In genomic region chr6:24719125-24719931, GRCh38 we compare ENCODE assay signal across 8 cellular contexts. TPM values are rescaled to one million over a fixed set of nuclear protein-coding genes. Genes with fewer than 3 reads are reported as not detected.
DNase-seq lines count a peak whose midpoint lies in the region; ATAC-seq, FAIRE-seq and TF ChIP-seq lines count a peak whose summit lies in the region.

TSS of gene C6orf62 (minus strand) at chr6:24719154. CDS start at chr6:24718668, 486 bp downstream.

- no peak for TF ChIP-seq CTCF in CD8-positive, alpha-beta T cell (IDR thresholded peaks at IDR 0.05)
- no peak for TF ChIP-seq CTCF in RWPE1 (conservative IDR thresholded peaks at IDR 0.05; ENCODE audit: low read depth)
- TF ChIP-seq CTCF in pancreas (IDR thresholded peaks at IDR 0.05): no peak

- DNase-seq in CD8-positive, alpha-beta T cell: peak; percentile 12 to 60 (median 46)
- peak; percentile 8 for DNase-seq in HEK293T (ENCODE audit: extremely low spot score)
- DNase-seq in RWPE1 (ENCODE audit: low spot score): peak; percentile 34
- DNase-seq in activated naive CD4-positive, alpha-beta T cell (lab: John Stamatoyannopoulos, UW): peak in 3 of 4 experiments; percentile 8 to 11 (median 8)
- DNase-seq in glomerular visceral epithelial cell (ENCODE audit: extremely low spot score): peak; percentile 35
- DNase-seq in pancreas: peak in 3 of 6 donors; percentile 14 to 44 (median 32)
- no peak for DNase-seq in ureter (ENCODE audit: low spot score)
- DNase-seq in SHP77 (lab: John Stamatoyannopoulos, UW): no peak

- no peak for ATAC-seq in CD8-positive, alpha-beta T cell
- peak in 1 of 4 donors; percentile 3 for ATAC-seq in pancreas

- peak within 1 kb of the TSS; percentile 99 for H3K4me3 ChIP-seq in CD8-positive, alpha-beta T cell (ENCODE audit: low read depth, low read length)
- peak within 1 kb of the TSS; percentile 80 to 87 (median 84) for H3K4me3 ChIP-seq in pancreas

- no peak for FAIRE-seq in pancreas (lab: Jason Lieb, UNC)

- H3K36me3 Mint-ChIP-seq in CD8-positive, alpha-beta T cell: peaks cover 57% of the 10 kb centered on the region

- H3K36me3 ChIP-seq in CD8-positive, alpha-beta T cell (ENCODE audit: insufficient read depth, low read length): peaks cover 19% of the 10 kb centered on the region
- H3K36me3 ChIP-seq in pancreas: peaks cover 0 to 14% (median 9%) of the 10 kb centered on the region in 3 donors

- no peaks in the 10 kb centered on the region for H3K9me3 Mint-ChIP-seq in CD8-positive, alpha-beta T cell

- H3K27me3 ChIP-seq in CD8-positive, alpha-beta T cell (ENCODE audit: insufficient read depth, low read length): no peaks in the 10 kb centered on the region
- H3K27me3 ChIP-seq in pancreas: no peaks in the 10 kb centered on the region

- H3K9me3 ChIP-seq in CD8-positive, alpha-beta T cell (ENCODE audit: low read length): no peaks in the 10 kb centered on the region
- H3K9me3 ChIP-seq in pancreas: no peaks in the 10 kb centered on the region

- POLR2A ChIA-PET in CD8-positive, alpha-beta T cell (lab: Charles Lee): interaction anchor here (1.0 to 4.4 kb wide), 7 partner anchors 11 to 1301 kb away, joined by 3 to 28 read pairs (median 4); partner anchors contain the start of genes ACOT13 and TDP2
- POLR2A ChIA-PET in HEK293T (lab: Yijun Ruan, JAX): interaction anchor here (2.3 kb wide), 1 partner anchor 56 kb away, joined by 12 read pairs; the partner anchor contains the start of gene GMNN
- POLR2A ChIA-PET in RWPE1 (lab: Yijun Ruan, JAX; ENCODE audit: low non-redundant PET): interaction anchor here (0.7 to 0.9 kb wide), 2 partner anchors 9 to 1274 kb away, joined by 3 to 11 read pairs; no protein-coding TSS in a partner anchor

- WGBS in pancreas, 2 donors: 0% methylated on average over 24 of the region's 24 CpGs

- peak within 1 kb of the TSS; percentile 98 for H3K27ac Mint-ChIP-seq in CD8-positive, alpha-beta T cell

- H3K4me3 Mint-ChIP-seq in CD8-positive, alpha-beta T cell: peak within 1 kb of the TSS; percentile 92

- CTCF ChIA-PET in CD8-positive, alpha-beta T cell (lab: Charles Lee): interaction anchor here (1.4 to 1.6 kb wide), 2 partner anchors 135 to 215 kb away, joined by 4 read pairs; no protein-coding TSS in a partner anchor
- CTCF ChIA-PET in HEK293T (lab: Yijun Ruan, JAX): no interaction called here
- CTCF ChIA-PET in RWPE1 (lab: Yijun Ruan, JAX): interaction anchor here (0.6 kb wide), 1 partner anchor 124 kb away, joined by 3 read pairs; no protein-coding TSS in a partner anchor

- H3K27me3 Mint-ChIP-seq in CD8-positive, alpha-beta T cell (ENCODE audit: low read depth): no peaks in the 10 kb centered on the region

- intact Hi-C loops in CD8-positive, alpha-beta T cell (cut with DNase I, micrococcal nuclease): loop anchor here (2.0 to 5.0 kb wide), 2 partner anchors 298 to 299 kb away; no protein-coding TSS in a partner anchor
- intact Hi-C loops in pancreas (cut with DNase I): loop anchor here in 1 of 3 donors (10.0 kb wide), 1 partner anchor 55 kb away; the partner anchor contains the start of gene GMNN

- peak within 1 kb of the TSS; percentile 100 for H3K27ac ChIP-seq in CD8-positive, alpha-beta T cell (ENCODE audit: low read depth, low read length)
- H3K27ac ChIP-seq in RWPE1 (peak within 1 kb of the TSS; percentile 95), pancreas (peak within 1 kb of the TSS; percentile 98 to 100 (median 100))

- peaks cover 52% of the 10 kb centered on the region for H3K4me1 ChIP-seq in CD8-positive, alpha-beta T cell (ENCODE audit: insufficient read depth, low read length)
- peaks cover 4 to 30% (median 18%) of the 10 kb centered on the region in 3 donors for H3K4me1 ChIP-seq in pancreas

- H3K4me1 Mint-ChIP-seq in CD8-positive, alpha-beta T cell (ENCODE audit: low read depth): peaks cover 53% of the 10 kb centered on the region

TF ChIP-seq in HEK293T, 16 proteins besides CTCF, POLR2A, EP300 and RAD21:
- TF ChIP-seq NFRKB (IDR thresholded peaks at IDR 0.05) (no peak), ZNF384 (IDR thresholded peaks at IDR 0.05) (peak; percentile 45; the same call in 1 of the 2 replicates)

RNA-seq across cellular contexts. Expression of gene C6orf62, which starts in this region (rescaled TPM):
- total RNA-seq in CD8-positive, alpha-beta T cell: 100 to 1,000 TPM; 116 TPM
- 10 to 100 TPM; 33.7 to 85.6 (median 53.2) TPM for total RNA-seq in pancreas
- polyA plus RNA-seq in pancreas: 10 to 100 TPM; 45.7 to 52.4 TPM
- total RNA-seq in ureter: 111 TPM

Comparison
In these comparisons a context has a peak if more than half of its experiments do, and no peak if none do; other contexts are left out.
1. DNase-seq: peak in CD8-positive, alpha-beta T cell (7 of 7), HEK293T (single experiment), RWPE1 (single experiment), activated naive CD4-positive, alpha-beta T cell (3 of 4) and glomerular visceral epithelial cell (single experiment); none in ureter (single experiment) and SHP77 (0 of 2).
2. Peak in every context shown above with its lines, with median percentiles within 50 percentile points of each other: H3K27ac ChIP-seq.